2 cellular contexts compared by ENCODE assay signal in genomic region chr6:154481541-154482013, GRCh38.
TF ChIP-seq lines count a peak whose summit lies in the region.

No MANE protein-coding gene starts in this region.

TF ChIP-seq in HepG2, 621 proteins besides CTCF, POLR2A, EP300 and RAD21:
- TF ChIP-seq CREB1 (IDR thresholded peaks at IDR 0.05) (peak; percentile 72), CREB1 (CRISPR knock-in tag; IDR thresholded peaks at IDR 0.05) (no peak), ATF7 (IDR thresholded peaks at IDR 0.05) (peak; percentile 91), ATF7 (CRISPR knock-in tag; IDR thresholded peaks at IDR 0.05) (no peak), MAZ (IDR thresholded peaks at IDR 0.05; ENCODE audit: borderline replicate concordance, low read depth, low read length) (no peak), MAZ (CRISPR knock-in tag; IDR thresholded peaks at IDR 0.05; ENCODE audit: low read depth) (no peak)
TF ChIP-seq in HepG2: peak in this region for 2.

TF ChIP-seq in GM12878, 131 proteins besides CTCF, POLR2A, EP300 and RAD21:
- TF ChIP-seq ATF7 (IDR thresholded peaks at IDR 0.05; ENCODE audit: low read depth) (peak; percentile 28; the same call in 1 of the 2 replicates), ZNF384 (IDR thresholded peaks at IDR 0.05; ENCODE audit: borderline replicate concordance, low read depth, low read length) (no peak), LARP7 (IDR thresholded peaks at IDR 0.05) (no peak), SKIL (IDR thresholded peaks at IDR 0.05; ENCODE audit: low read depth, poor library complexity, severe bottlenecking) (no peak), BRCA1 (IDR thresholded peaks at IDR 0.05; ENCODE audit: low read depth, low read length) (no peak), ZNF687 (IDR thresholded peaks at IDR 0.05) (no peak), IKZF1 (conservative IDR thresholded peaks at IDR 0.05) (no peak), MLLT1 (IDR thresholded peaks at IDR 0.05) (no peak), GABPA (IDR thresholded peaks at IDR 0.05; ENCODE audit: low read depth) (no peak), REST (IDR thresholded peaks at IDR 0.05; ENCODE audit: low read depth, low read length) (no peak), NFIC (IDR thresholded peaks at IDR 0.05; ENCODE audit: low read depth, low read length) (no peak), NRF1 (conservative IDR thresholded peaks at IDR 0.05; ENCODE audit: low read depth, low read length) (no peak), ZNF274 (IDR thresholded peaks at IDR 0.05; ENCODE audit: insufficient read depth, insufficient read length) (no peak), PKNOX1 (IDR thresholded peaks at IDR 0.05) (peak; percentile 28; the same call in 1 of the 2 replicates), NBN (IDR thresholded peaks at IDR 0.05) (no peak)
